19 cellular contexts compared by ENCODE assay signal in genomic region chr14:104579507-104579906, GRCh38. TPM values are rescaled to one million over a fixed set of nuclear protein-coding genes. Genes with fewer than 3 reads are reported as not detected.
DNase-seq lines count a peak whose midpoint lies in the region; ATAC-seq, FAIRE-seq and TF ChIP-seq lines count a peak whose summit lies in the region.
"Had no signal": no experiment of that assay in that cellular context is flagged by ENCODE, and none has a peak within 500 bp of the region (broad histone marks: within the 10 kb centered on the region; RNA-seq: fewer than 3 reads in every experiment).

TSS of gene C14orf180 (plus strand) at chr14:104579764. CDS start at chr14:104586431, 6,667 bp downstream.

- H3K9me3 Mint-ChIP-seq in brain, result peaks cover 0 to 2% (median 0%) of the 10 kb centered on the region in 5 experiments

- H3K4me1 ChIP-seq in skeletal muscle tissue (ENCODE audit: control insufficient read depth in 3 of 3, insufficient read depth in 3 of 3, low read length in 3 of 3), result peaks cover 53 to 71% (median 61%) of the 10 kb centered on the region in 3 donors

- peaks cover 59% of the 10 kb centered on the region for H3K4me1 Mint-ChIP-seq in brain

- no peaks in the 10 kb centered on the region for H3K36me3 Mint-ChIP-seq in brain

- H3K9ac ChIP-seq in skeletal muscle tissue (ENCODE audit: low read depth in 1 of 3, low read length in 3 of 3), result peak within 1 kb of the TSS; percentile 47 to 71 (median 69)

- H3K27ac Mint-ChIP-seq in brain, result peak within 1 kb of the TSS in 4 of 5 experiments; percentile 34 to 82 (median 45)

- FAIRE-seq in H54 (lab: Jason Lieb, UNC), result no peak
- FAIRE-seq: endometrium had no signal

- H3K27me3 Mint-ChIP-seq in brain, result peaks cover 10% of the 10 kb centered on the region

- H3K27ac ChIP-seq in skeletal muscle tissue (ENCODE audit: low read depth, low read length), result peak within 1 kb of the TSS; percentile 30
- H3K27ac ChIP-seq: ovary had no signal

- H3K36me3 ChIP-seq in skeletal muscle tissue (ENCODE audit: control insufficient read depth in 3 of 3, insufficient read depth in 3 of 3, low read length in 3 of 3), result no peaks in the 10 kb centered on the region
- H3K36me3 ChIP-seq: ovary had no signal

- ATAC-seq in left colon (peak; percentile 38), HG02763 (IDR thresholded peaks at IDR 0.05; ENCODE audit: unreplicated experiment) (no peak)
- ATAC-seq: HCT116 had no signal

- DNase-seq in NCI-H446 treated with DMSO at 0.1 percent for 48 hours (lab: John Stamatoyannopoulos, UW), result peak; percentile 46
- DNase-seq in left colon, result peak in 1 of 2 donors; percentile 58
- DNase-seq in OCI-M1 (lab: John Stamatoyannopoulos, UW), result no peak
- DNase-seq in islet precursor cell, result no peak
- DNase-seq in H54 (ENCODE audit: insufficient read length, low spot score), result no peak
- DNase-seq: activated CD4-positive, alpha-beta T cell treated with anti-CD3 and anti-CD28 coated beads, Interleukin-2, amount 50 U/mL, for 1 hour; activated CD8-positive, alpha-beta memory T cell treated with anti-CD3 and anti-CD28 coated beads, Interleukin-2, amount 50 U/mL, for 48 hours; activated gamma-delta T cell treated with Interleukin-2 at 50 U/mL for 16 hours; NK-92 treated with Interleukin-12 subunit alpha and Interleukin-12 subunit beta, amount 100 ng/mL, for 24 hours; ovary; stimulated activated CD4-positive, alpha-beta T cell treated with anti-CD3 and anti-CD28 coated beads, Interleukin-4, amount 100 ng/mL, for 4 hours had no signal

- peaks cover 3 to 22% (median 16%) of the 10 kb centered on the region in 3 donors for H3K27me3 ChIP-seq in skeletal muscle tissue (ENCODE audit: control insufficient read depth in 3 of 3, insufficient read depth in 3 of 3, low read length in 3 of 3)
- H3K27me3 ChIP-seq: ovary had no signal

- intact Hi-C loops in left colon (cut with DNase I, micrococcal nuclease), result no loop called here

- H3K4me3 Mint-ChIP-seq in brain, result no peak within 1 kb of the TSS

- no peak for TF ChIP-seq CTCF in brain (conservative IDR thresholded peaks at IDR 0.05)

- TF ChIP-seq POLR2A in H54 (IDR thresholded peaks at IDR 0.05; ENCODE audit: low read depth, low read length), result no peak

- peak within 1 kb of the TSS; percentile 38 to 56 (median 54) for H3K4me3 ChIP-seq in skeletal muscle tissue (ENCODE audit: low read length in 3 of 3)
- H3K4me3 ChIP-seq: ovary, smooth muscle cell had no signal

- no peaks in the 10 kb centered on the region for H3K9me3 ChIP-seq in skeletal muscle tissue (ENCODE audit: control insufficient read depth in 3 of 3, low read length in 3 of 3)
- H3K9me3 ChIP-seq: ovary had no signal

RNA-seq across cellular contexts. Expression of gene C14orf180, which starts in this region (rescaled TPM):
- not detected for polyA plus RNA-seq in brain (ENCODE audit: insufficient read depth, low read depth, low replicate concordance)
- total RNA-seq in left colon (1 to 10 TPM in 1 of 2 donors, under 1 TPM in 1; 0.58 to 1.0 TPM), skeletal muscle tissue (3.7 TPM)
- total RNA-seq: RPMI7951, temporal lobe had no signal
